ENCODE assay signal across 1 cellular context in genomic region chr9:82810902-82811301, GRCh38.
TF ChIP-seq lines count a peak whose summit lies in the region.

No MANE protein-coding gene starts in this region.

TF ChIP-seq in H1, 55 proteins besides CTCF, POLR2A, EP300 and RAD21:
- no peak for TF ChIP-seq CHD7 (IDR thresholded peaks at IDR 0.05; ENCODE audit: insufficient replicate concordance, low read length)
- TF ChIP-seq KDM5A (IDR thresholded peaks at IDR 0.05; ENCODE audit: low read length) = no peak
- TF ChIP-seq BCL11A (IDR thresholded peaks at IDR 0.05; ENCODE audit: low read depth in 2 of 2, low read length in 2 of 2) = no peak
- TF ChIP-seq EGR1 (IDR thresholded peaks at IDR 0.05; ENCODE audit: borderline replicate concordance, low read depth, low read length) = no peak
- TF ChIP-seq CBX8 (IDR thresholded peaks at IDR 0.05; ENCODE audit: borderline replicate concordance, low read depth, low read length) = no peak
- no peak for TF ChIP-seq SIN3A (conservative IDR thresholded peaks at IDR 0.05 in 1 of 2, IDR thresholded peaks at IDR 0.05 in 1 of 2; ENCODE audit: low read depth in 1 of 2, low read length in 2 of 2)
- peak; percentile 53; the same call in 1 of the 2 replicates for TF ChIP-seq ATF3 (IDR thresholded peaks at IDR 0.05; ENCODE audit: insufficient read depth, low read depth, low read length)
- TF ChIP-seq JUND (IDR thresholded peaks at IDR 0.05; ENCODE audit: low read length) = peak; percentile 93
- TF ChIP-seq EZH2 (IDR thresholded peaks at IDR 0.05; ENCODE audit: low read depth, low read length, severe bottlenecking) = no peak
- no peak for TF ChIP-seq E2F6 (IDR thresholded peaks at IDR 0.05)
- peak; percentile 91 for TF ChIP-seq ATF2 (IDR thresholded peaks at IDR 0.05; ENCODE audit: low read length)
- no peak for TF ChIP-seq RXRA (IDR thresholded peaks at IDR 0.05; ENCODE audit: insufficient read depth, low read depth, low read length)
- peak; percentile 59; the same call in 1 of the 2 replicates for TF ChIP-seq MAX (IDR thresholded peaks at IDR 0.05)
- TF ChIP-seq SP2 (IDR thresholded peaks at IDR 0.05; ENCODE audit: low read length) = no peak
- TF ChIP-seq CREB1 (IDR thresholded peaks at IDR 0.05) = no peak; the same call in 1 of the 2 replicates
- no peak for TF ChIP-seq SUZ12 (IDR thresholded peaks at IDR 0.05; ENCODE audit: low read length)
- no peak for TF ChIP-seq RBBP5 (IDR thresholded peaks at IDR 0.05; ENCODE audit: borderline replicate concordance, low read depth, low read length)
- no peak for TF ChIP-seq KDM4A (IDR thresholded peaks at IDR 0.05; ENCODE audit: low read depth, low read length, severe bottlenecking)
- no peak for TF ChIP-seq CHD1 (IDR thresholded peaks at IDR 0.05; ENCODE audit: low read depth, low read length)
- TF ChIP-seq RNF2 (IDR thresholded peaks at IDR 0.05; ENCODE audit: borderline replicate concordance, low read depth, low read length, missing control alignments, poor library complexity, severe bottlenecking) = no peak
- TF ChIP-seq CEBPB (IDR thresholded peaks at IDR 0.05; ENCODE audit: low read depth, low read length) = peak; percentile 62; the same call in 1 of the 2 replicates
- no peak for TF ChIP-seq SIX5 (IDR thresholded peaks at IDR 0.05; ENCODE audit: low read depth, low read length)
- no peak for TF ChIP-seq FOSL1 (IDR thresholded peaks at IDR 0.05; ENCODE audit: insufficient read depth, low read depth, low read length)
- TF ChIP-seq CBX5 (IDR thresholded peaks at IDR 0.05; ENCODE audit: low read depth, low read length) = no peak
- no peak for TF ChIP-seq POLR2AphosphoS5 (IDR thresholded peaks at IDR 0.05; ENCODE audit: low read depth, low read length)
- TF ChIP-seq USF2 (IDR thresholded peaks at IDR 0.05; ENCODE audit: low read length) = no peak
- no peak for TF ChIP-seq TAF1 (IDR thresholded peaks at IDR 0.05; ENCODE audit: low read depth, low read length)
- no peak for TF ChIP-seq HDAC6 (IDR thresholded peaks at IDR 0.05; ENCODE audit: low read depth, low read length)
- TF ChIP-seq MAFK (IDR thresholded peaks at IDR 0.05; ENCODE audit: low read depth, low read length) = no peak
- no peak for TF ChIP-seq GTF2F1 (IDR thresholded peaks at IDR 0.05; ENCODE audit: borderline replicate concordance, low read depth, low read length)
- TF ChIP-seq GABPA (IDR thresholded peaks at IDR 0.05; ENCODE audit: borderline replicate concordance, insufficient read depth, low read length) = no peak
- TF ChIP-seq NANOG (IDR thresholded peaks at IDR 0.05; ENCODE audit: insufficient read depth, low read depth, low read length, poor library complexity, severe bottlenecking) = peak; percentile 49
- no peak for TF ChIP-seq CHD2 (IDR thresholded peaks at IDR 0.05; ENCODE audit: low read length)
- no peak for TF ChIP-seq HDAC2 (IDR thresholded peaks at IDR 0.05; ENCODE audit: borderline replicate concordance in 1 of 2, low read depth in 2 of 2, low read length in 2 of 2)
- no peak for TF ChIP-seq PHF8 (conservative IDR thresholded peaks at IDR 0.05; ENCODE audit: low read depth, low read length)
- no peak for TF ChIP-seq TBP (IDR thresholded peaks at IDR 0.05; ENCODE audit: low read depth, low read length)
- TF ChIP-seq BACH1 (IDR thresholded peaks at IDR 0.05; ENCODE audit: low read length) = no peak
- peak; percentile 93 for TF ChIP-seq JUN (IDR thresholded peaks at IDR 0.05; ENCODE audit: low read depth, low read length)
- TF ChIP-seq CTBP2 (IDR thresholded peaks at IDR 0.05; ENCODE audit: borderline replicate concordance, insufficient read depth, insufficient read length, low read length) = no peak
- TF ChIP-seq SP1 (IDR thresholded peaks at IDR 0.05; ENCODE audit: low read depth, low read length) = peak; percentile 58
- TF ChIP-seq NRF1 (IDR thresholded peaks at IDR 0.05; ENCODE audit: low read depth, low read length) = no peak
- no peak for TF ChIP-seq KDM1A (IDR thresholded peaks at IDR 0.05; ENCODE audit: borderline replicate concordance, low read length)
- TF ChIP-seq YY1 (IDR thresholded peaks at IDR 0.05; ENCODE audit: low read depth, low read length) = peak; percentile 80
- TF ChIP-seq TAF7 (optimal IDR thresholded peaks at IDR 0.05; ENCODE audit: borderline replicate concordance, low read depth, low read length) = no peak
- no peak for TF ChIP-seq SP4 (IDR thresholded peaks at IDR 0.05; ENCODE audit: low read length)
- TF ChIP-seq TEAD4 (IDR thresholded peaks at IDR 0.05; ENCODE audit: low read depth, low read length) = peak; percentile 90
- no peak for TF ChIP-seq SRF (IDR thresholded peaks at IDR 0.05; ENCODE audit: low read depth, low read length)
- TF ChIP-seq BRCA1 (IDR thresholded peaks at IDR 0.05; ENCODE audit: low read depth, low read length) = no peak
